Comparison of ENCODE assay signal across 1 cellular context in genomic region chr18:59612461-59612860, GRCh38.
TF ChIP-seq lines count a peak whose summit lies in the region.

No MANE protein-coding gene starts in this region.

TF ChIP-seq in WTC11, 78 proteins besides CTCF, POLR2A, EP300 and RAD21 (continued from another document):
- no peak for TF ChIP-seq ZNF512 (CRISPR knock-in tag; IDR thresholded peaks at IDR 0.05; ENCODE audit: borderline replicate concordance)
